Comparison of ENCODE assay signal across 1 cellular context in the genomic region with DNA sequence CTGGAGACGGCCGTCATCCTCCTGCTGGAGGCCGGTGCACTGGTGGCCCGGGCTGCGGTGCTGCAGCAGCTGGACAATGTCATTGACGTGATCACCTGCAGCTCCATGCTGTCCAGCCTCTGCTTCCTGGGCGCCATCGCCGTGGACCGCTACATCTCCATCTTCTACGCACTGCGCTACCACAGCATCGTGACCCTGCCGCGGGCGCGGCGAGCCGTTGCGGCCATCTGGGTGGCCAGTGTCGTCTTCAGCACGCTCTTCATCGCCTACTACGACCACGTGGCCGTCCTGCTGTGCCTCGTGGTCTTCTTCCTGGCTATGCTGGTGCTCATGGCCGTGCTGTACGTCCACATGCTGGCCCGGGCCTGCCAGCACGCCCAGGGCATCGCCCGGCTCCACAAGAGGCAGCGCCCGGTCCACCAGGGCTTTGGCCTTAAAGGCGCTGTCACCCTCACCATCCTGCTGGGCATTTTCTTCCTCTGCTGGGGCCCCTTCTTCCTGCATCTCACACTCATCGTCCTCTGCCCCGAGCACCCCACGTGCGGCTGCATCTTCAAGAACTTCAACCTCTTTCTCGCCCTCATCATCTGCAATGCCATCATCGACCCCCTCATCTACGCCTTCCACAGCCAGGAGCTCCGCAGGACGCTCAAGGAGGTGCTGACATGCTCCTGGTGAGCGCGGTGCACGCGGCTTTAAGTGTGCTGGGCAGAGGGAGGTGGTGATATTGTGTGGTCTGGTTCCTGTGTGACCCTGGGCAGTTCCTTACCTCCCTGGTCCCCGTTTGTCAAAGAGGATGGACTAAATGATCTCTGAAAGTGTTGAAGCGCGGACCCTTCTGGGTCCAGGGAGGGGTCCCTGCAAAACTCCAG.
TF ChIP-seq lines count a peak whose summit lies in the region.

No MANE protein-coding gene starts in this region.

TF ChIP-seq in IMR-90, 13 proteins besides CTCF, POLR2A, EP300 and RAD21 (continued from another document):
- TF ChIP-seq ELK1 (IDR thresholded peaks at IDR 0.05; ENCODE audit: borderline replicate concordance, low read depth, low read length) (no peak), RFX5 (IDR thresholded peaks at IDR 0.05; ENCODE audit: low read depth, low read length) (no peak), MAFK (IDR thresholded peaks at IDR 0.05; ENCODE audit: low read depth, low read length) (no peak), BHLHE40 (IDR thresholded peaks at IDR 0.05; ENCODE audit: low read depth, low read length) (no peak), CHD1 (IDR thresholded peaks at IDR 0.05; ENCODE audit: low read depth, low read length) (no peak), USF2 (IDR thresholded peaks at IDR 0.05; ENCODE audit: low read depth, low read length) (no peak), FOS (IDR thresholded peaks at IDR 0.05; ENCODE audit: low read depth, low read length) (no peak)
